Comparison of ENCODE assay signal across 20 cellular contexts in the genomic region with DNA sequence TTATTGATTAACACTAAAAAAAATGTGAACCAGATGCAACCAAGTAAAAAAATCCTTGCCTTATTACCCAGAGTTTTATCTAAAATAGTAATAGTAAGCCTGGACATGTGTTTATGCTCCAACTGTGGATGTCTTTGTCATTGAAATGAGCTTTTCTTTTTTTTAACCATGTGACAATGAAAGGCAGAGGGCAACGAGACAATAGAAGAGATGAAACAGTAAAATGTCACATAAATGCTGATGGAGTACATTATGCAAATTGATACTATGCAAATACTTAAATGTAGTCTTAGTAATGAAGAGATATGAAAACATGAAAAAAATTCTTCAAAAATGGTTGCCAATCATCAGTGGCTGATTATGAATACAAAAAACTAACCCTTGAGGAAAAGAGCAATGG.
"Had no signal": no experiment of that assay in that cellular context is flagged by ENCODE, and none has a peak within 500 bp of the region (broad histone marks: within the 10 kb centered on the region; RNA-seq: fewer than 3 reads in every experiment).

No MANE protein-coding gene starts in this region.

- H3K4me3 Mint-ChIP-seq: activated B cell treated with CpG ODN at 0.5 μM for 24 hours; activated naive CD4-positive, alpha-beta T cell treated with anti-CD3 and anti-CD28 coated beads for 36 hours; activated naive CD8-positive, alpha-beta T cell treated with anti-CD3 and anti-CD28 coated beads, Interleukin-2, amount 10 ng/mL, durations not matched to agents 7 days and 5 days; nephron; stimulated activated naive B cell treated with anti-CD40 and anti-IgM and Interleukin-4, amounts not matched to agents 10 μg/mL and 1 μg/mL and 100 μg/mL, for 72 hours had no signal

- DNase-seq: activated B cell treated with CpG ODN at 0.5 μM for 24 hours; activated CD4-positive, alpha-beta T cell treated with anti-CD3 and anti-CD28 coated beads for 4 hours; activated CD4-positive, alpha-beta T cell treated with anti-CD3 and anti-CD28 coated beads, Interleukin-2, amount 50 U/mL, for 48 hours; activated naive CD4-positive, alpha-beta T cell treated with anti-CD3 and anti-CD28 coated beads for 36 hours; activated naive CD8-positive, alpha-beta T cell treated with anti-CD3 and anti-CD28 coated beads, Interleukin-2, amount 10 ng/mL, durations not matched to agents 7 days and 5 days; activated T-cell treated with anti-CD3 and anti-CD28 coated beads, Interleukin-2, amount 50 U/mL, for 48 hours; effector CD4-positive, alpha-beta T cell; erythroblast; glutamatergic neuron; hippocampal formation; left ventricle myocardium superior; midbrain; nucleus accumbens; stimulated activated CD4-positive, alpha-beta T cell treated with anti-CD3 and anti-CD28 coated beads, Interleukin-2, amount 100 ng/mL, for 48 hours; stimulated activated CD8-positive, alpha-beta memory T cell treated with anti-CD3 and anti-CD28 coated beads, Interleukin-4, amount 100 ng/mL, for 48 hours; stimulated activated naive B cell treated with anti-CD40 and anti-IgM and Interleukin-4, amounts not matched to agents 10 μg/mL and 1 μg/mL and 100 μg/mL, for 72 hours; T-helper 9 cell; upper lobe of left lung had no signal

- H3K27ac Mint-ChIP-seq: activated B cell treated with CpG ODN at 0.5 μM for 24 hours; activated naive CD4-positive, alpha-beta T cell treated with anti-CD3 and anti-CD28 coated beads for 36 hours; activated naive CD8-positive, alpha-beta T cell treated with anti-CD3 and anti-CD28 coated beads, Interleukin-2, amount 10 ng/mL, durations not matched to agents 7 days and 5 days; stimulated activated naive B cell treated with anti-CD40 and anti-IgM and Interleukin-4, amounts not matched to agents 10 μg/mL and 1 μg/mL and 100 μg/mL, for 72 hours had no signal

- H3K9me3 ChIP-seq: upper lobe of left lung had no signal

- H3K9me3 Mint-ChIP-seq: activated B cell treated with CpG ODN at 0.5 μM for 24 hours; activated naive CD4-positive, alpha-beta T cell treated with anti-CD3 and anti-CD28 coated beads for 36 hours; activated naive CD8-positive, alpha-beta T cell treated with anti-CD3 and anti-CD28 coated beads, Interleukin-2, amount 10 ng/mL, durations not matched to agents 7 days and 5 days; nephron; stimulated activated naive B cell treated with anti-CD40 and anti-IgM and Interleukin-4, amounts not matched to agents 10 μg/mL and 1 μg/mL and 100 μg/mL, for 72 hours had no signal

- H3K27me3 ChIP-seq: upper lobe of left lung had no signal

- H3K36me3 Mint-ChIP-seq: activated naive CD8-positive, alpha-beta T cell treated with anti-CD3 and anti-CD28 coated beads, Interleukin-2, amount 10 ng/mL, durations not matched to agents 7 days and 5 days; stimulated activated naive B cell treated with anti-CD40 and anti-IgM and Interleukin-4, amounts not matched to agents 10 μg/mL and 1 μg/mL and 100 μg/mL, for 72 hours had no signal

- H3K27ac ChIP-seq: upper lobe of left lung had no signal

- H3K4me1 Mint-ChIP-seq: activated B cell treated with CpG ODN at 0.5 μM for 24 hours; activated naive CD8-positive, alpha-beta T cell treated with anti-CD3 and anti-CD28 coated beads, Interleukin-2, amount 10 ng/mL, durations not matched to agents 7 days and 5 days; nephron; stimulated activated naive B cell treated with anti-CD40 and anti-IgM and Interleukin-4, amounts not matched to agents 10 μg/mL and 1 μg/mL and 100 μg/mL, for 72 hours had no signal

- H3K4me1 ChIP-seq: upper lobe of left lung had no signal

- H3K36me3 ChIP-seq: upper lobe of left lung had no signal

- ATAC-seq: left ventricle myocardium superior; sciatic nerve; stimulated activated naive B cell treated with anti-CD40 and anti-IgM and Interleukin-4, amounts not matched to agents 10 μg/mL and 1 μg/mL and 100 μg/mL, for 72 hours had no signal

- H3K4me3 ChIP-seq: upper lobe of left lung had no signal
